3 cellular contexts compared by ENCODE assay signal in genomic region chr19:19452241-19453128, GRCh38.
TF ChIP-seq lines count a peak whose summit lies in the region.

No MANE protein-coding gene starts in this region.

TF ChIP-seq in liver, 16 proteins besides CTCF, POLR2A, EP300 and RAD21:
- no peak for TF ChIP-seq FOXA2 (IDR thresholded peaks at IDR 0.05)
- no peak for TF ChIP-seq SP1 (IDR thresholded peaks at IDR 0.05)
- no peak for TF ChIP-seq ZBTB33 (IDR thresholded peaks at IDR 0.05)
- TF ChIP-seq FOXA1 (IDR thresholded peaks at IDR 0.05), result no peak
- no peak for TF ChIP-seq RXRA (IDR thresholded peaks at IDR 0.05)
- TF ChIP-seq YY1 (IDR thresholded peaks at IDR 0.05), result no peak
- TF ChIP-seq TAF1 (conservative IDR thresholded peaks at IDR 0.05), result no peak

TF ChIP-seq in HepG2, 621 proteins besides CTCF, POLR2A, EP300 and RAD21:
- TF ChIP-seq ZNF770 (CRISPR knock-in tag; IDR thresholded peaks at IDR 0.05) (no peak), SRSF1 (optimal IDR thresholded peaks at IDR 0.05; ENCODE audit: low read depth, low read length) (no peak), SNAPC5 (CRISPR knock-in tag; IDR thresholded peaks at IDR 0.05; ENCODE audit: borderline replicate concordance) (no peak), HNRNPH1 (optimal IDR thresholded peaks at IDR 0.05; ENCODE audit: low read depth, low read length) (no peak), TMF1 (CRISPR knock-in tag; IDR thresholded peaks at IDR 0.05; ENCODE audit: low read depth) (no peak), RNF219 (CRISPR knock-in tag; IDR thresholded peaks at IDR 0.05) (no peak), ZBTB42 (CRISPR knock-in tag; IDR thresholded peaks at IDR 0.05) (no peak), ZNF44 (CRISPR knock-in tag; IDR thresholded peaks at IDR 0.05) (no peak), ZNF672 (CRISPR knock-in tag; IDR thresholded peaks at IDR 0.05) (no peak), MTF1 (CRISPR knock-in tag; IDR thresholded peaks at IDR 0.05) (no peak), ZNF354B (CRISPR knock-in tag; IDR thresholded peaks at IDR 0.05) (no peak), SYNCRIP (IDR thresholded peaks at IDR 0.05; ENCODE audit: insufficient read depth, low read depth, low read length) (no peak), CREBL2 (CRISPR knock-in tag; IDR thresholded peaks at IDR 0.05; ENCODE audit: borderline replicate concordance) (no peak)

TF ChIP-seq in GM12878, 131 proteins besides CTCF, POLR2A, EP300 and RAD21:
- TF ChIP-seq YBX1 (IDR thresholded peaks at IDR 0.05) (no peak), SUZ12 (IDR thresholded peaks at IDR 0.05; ENCODE audit: unreplicated experiment) (no peak), MXI1 (IDR thresholded peaks at IDR 0.05; ENCODE audit: low read depth, low read length) (no peak), ZNF687 (IDR thresholded peaks at IDR 0.05) (no peak), PBX3 (IDR thresholded peaks at IDR 0.05; ENCODE audit: insufficient replicate concordance, low read depth, low read length) (no peak), HSF1 (IDR thresholded peaks at IDR 0.05; ENCODE audit: low read depth, low read length) (no peak), BMI1 (IDR thresholded peaks at IDR 0.05; ENCODE audit: borderline replicate concordance) (no peak), SREBF2 (IDR thresholded peaks at IDR 0.05; ENCODE audit: low read length) (no peak), POU2F2 (IDR thresholded peaks at IDR 0.05; ENCODE audit: borderline replicate concordance, low read depth, low read length) (no peak)
